ENCODE assay signal across 8 cellular contexts in the genomic region with DNA sequence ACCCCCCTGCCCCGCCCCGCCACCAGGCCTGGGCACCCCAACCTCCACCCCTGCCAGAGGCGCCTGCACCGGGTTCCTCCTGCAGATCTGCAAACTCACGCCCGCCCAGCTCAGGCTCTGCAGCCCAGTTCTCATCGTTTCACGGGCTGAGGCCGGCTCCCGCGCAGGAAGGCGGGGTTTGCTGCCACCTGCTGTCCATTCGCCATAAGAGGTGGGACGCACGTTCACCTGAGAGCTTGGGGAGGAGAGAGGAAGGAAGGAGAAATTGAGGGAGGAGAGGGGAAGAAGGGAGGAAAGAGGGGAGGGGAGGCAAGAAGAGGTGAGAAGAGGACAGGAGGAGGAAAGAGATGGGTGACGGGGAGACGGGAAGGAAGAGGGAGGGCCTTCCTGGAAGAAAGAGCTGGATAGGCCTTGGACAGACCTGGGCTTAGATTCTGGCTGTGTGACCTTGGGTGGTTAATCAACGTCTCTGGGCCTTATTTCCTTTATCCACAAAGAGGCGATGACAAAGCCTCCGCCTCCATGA.
DNase-seq lines count a peak whose midpoint lies in the region; ATAC-seq and FAIRE-seq lines count a peak whose summit lies in the region.

No MANE protein-coding gene starts in this region.

- H3K79me2 ChIP-seq in trophoblast cell (ENCODE audit: control insufficient read depth, insufficient read depth, low read length, poor library complexity) = no peaks in the 10 kb centered on the region

- H3K23ac ChIP-seq in trophoblast cell (ENCODE audit: low read length) = no peak overlapping the region

- DNase-seq in EH (ENCODE audit: low read depth) (peak; percentile 62), RPMI8226 (peak; percentile 71), activated gamma-delta T cell (lab: John Stamatoyannopoulos, UW) (peak; percentile 31), germinal center (ENCODE audit: low spot score) (peak; percentile 69), trophoblast cell (peak; percentile 50 to 84), urothelium cell line (ENCODE audit: low spot score) (peak; percentile 61)

- no peak overlapping the region for H3K4me2 ChIP-seq in trophoblast cell (ENCODE audit: low read length)

- H3K27ac ChIP-seq in HUES64 (ENCODE audit: low read depth, low read length) = no peak overlapping the region
- no peak overlapping the region for H3K27ac ChIP-seq in trophoblast cell (ENCODE audit: low read depth, low read length)

- no peak overlapping the region for H4K91ac ChIP-seq in trophoblast cell (ENCODE audit: low read depth, low read length)

- H3K79me1 ChIP-seq in trophoblast cell (ENCODE audit: low read length) = no peaks in the 10 kb centered on the region

- H2AK5ac ChIP-seq in trophoblast cell (ENCODE audit: low read length) = no peak overlapping the region

- H2BK12ac ChIP-seq in trophoblast cell (ENCODE audit: low read length) = no peak overlapping the region

- H3K27me3 ChIP-seq in HUES64 (ENCODE audit: insufficient read depth, low read length) (peaks cover 28% of the 10 kb centered on the region), trophoblast cell (ENCODE audit: insufficient read depth, low read length) (no peaks in the 10 kb centered on the region)

- no peak overlapping the region for H4K12ac ChIP-seq in trophoblast cell (ENCODE audit: low read depth, low read length)

- H3K4ac ChIP-seq in trophoblast cell (ENCODE audit: low read depth, low read length) = no peak overlapping the region

- H3K14ac ChIP-seq in trophoblast cell (ENCODE audit: low read length) = no peak overlapping the region

- H3K36me3 ChIP-seq in HUES64 (ENCODE audit: insufficient read depth, low read length) (no peaks in the 10 kb centered on the region), trophoblast cell (ENCODE audit: control insufficient read depth in 1 of 2, insufficient read depth in 2 of 2, low read length in 2 of 2) (no peaks in the 10 kb centered on the region)

- WGBS in HUES64 = 10% methylated on average over 20 of the region's 20 CpGs
- WGBS in trophoblast cell (ENCODE audit: extremely low coverage, insufficient coverage, insufficient read length) = no CpG with 5 or more reads among the region's 20 CpGs

- H3K9ac ChIP-seq in HUES64 (ENCODE audit: low read depth, low read length) = no peak overlapping the region
- H3K9ac ChIP-seq in trophoblast cell (ENCODE audit: low read length) = no peak overlapping the region

- no peak for ATAC-seq in GM21723 (IDR thresholded peaks at IDR 0.05; ENCODE audit: unreplicated experiment)

- H3K4me3 ChIP-seq in HUES64 (ENCODE audit: low read length) = peak overlapping the region; percentile 38
- H3K4me3 ChIP-seq in trophoblast cell (ENCODE audit: low read depth, low read length) = no peak overlapping the region

- H3K9me3 ChIP-seq in HUES64 (ENCODE audit: insufficient read depth, low read depth, low read length) (peaks cover 5% of the 10 kb centered on the region; the same call in 1 of the 2 replicates), trophoblast cell (ENCODE audit: insufficient read depth, low read depth, low read length) (no peaks in the 10 kb centered on the region)

- FAIRE-seq in urothelium cell line (lab: Jason Lieb, UNC) = no peak

- no peak overlapping the region for H2BK120ac ChIP-seq in trophoblast cell (ENCODE audit: insufficient read depth, low read length, poor library complexity)

- no peak overlapping the region for H3K18ac ChIP-seq in trophoblast cell (ENCODE audit: low read length)

- no peak overlapping the region for H2AFZ ChIP-seq in trophoblast cell (ENCODE audit: insufficient read depth, low read length, poor library complexity)

- H4K8ac ChIP-seq in trophoblast cell (ENCODE audit: low read depth, low read length) = no peak overlapping the region

- H2BK5ac ChIP-seq in trophoblast cell (ENCODE audit: low read depth, low read length, poor library complexity) = no peak overlapping the region

- peaks cover 3% of the 10 kb centered on the region; the same call in 1 of the 2 replicates for H3K4me1 ChIP-seq in HUES64 (ENCODE audit: insufficient read depth, low read length)
- H3K4me1 ChIP-seq in trophoblast cell (ENCODE audit: control insufficient read depth in 1 of 2, insufficient read depth in 2 of 2, low read length in 2 of 2) = no peaks in the 10 kb centered on the region
